8 cellular contexts compared by ENCODE assay signal in the genomic region with DNA sequence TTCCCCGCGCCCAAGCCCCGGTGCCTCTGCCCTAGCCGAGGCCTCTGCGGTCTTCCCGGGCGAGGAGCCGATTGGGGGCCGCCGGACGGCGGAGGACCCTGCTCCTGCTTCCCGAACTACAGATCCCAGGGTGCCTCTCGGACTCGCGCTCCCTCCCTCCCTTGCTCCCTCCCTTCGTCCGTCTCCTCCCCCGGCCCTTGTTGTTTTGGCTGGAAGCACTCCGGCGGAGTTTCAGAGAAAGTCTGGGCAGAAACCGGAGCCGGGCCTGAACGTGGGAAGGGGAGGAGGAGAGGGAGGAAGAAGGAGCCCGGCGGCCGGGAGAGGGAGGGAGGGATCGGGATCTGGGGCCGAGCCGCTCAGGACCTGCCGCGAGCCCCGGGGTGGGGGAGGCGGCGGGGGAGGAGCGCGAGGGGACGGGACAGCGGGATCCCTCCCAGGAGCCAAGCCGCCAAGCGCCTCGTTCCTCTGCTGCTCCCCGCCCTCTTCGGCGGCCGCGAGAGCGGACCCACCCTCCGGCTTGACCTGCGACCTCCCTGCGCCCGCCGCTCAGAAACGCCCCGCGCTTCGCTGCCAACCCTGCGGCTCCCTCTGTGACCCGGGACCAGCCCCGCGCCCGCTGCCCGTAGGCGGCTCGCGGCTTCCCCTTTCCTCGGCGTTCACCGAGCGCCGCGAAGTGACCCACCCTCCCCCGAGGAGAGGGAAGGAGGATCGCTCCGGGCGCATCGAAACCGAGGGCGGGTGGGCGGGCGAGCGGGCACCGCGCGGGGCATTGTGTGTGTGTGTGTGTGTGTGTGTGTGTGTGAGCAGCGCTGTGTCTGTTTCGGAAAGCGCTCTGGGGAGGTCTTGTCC. TPM values are rescaled to one million over a fixed set of nuclear protein-coding genes. Genes with fewer than 3 reads are reported as not detected.
A peak's percentile ranks its signal among the peaks of the same experiment; 100 is the strongest.
DNase-seq lines count a peak whose midpoint lies in the region; ATAC-seq, FAIRE-seq and TF ChIP-seq lines count a peak whose summit lies in the region.

No MANE protein-coding gene starts in this region.

- H3K27ac ChIP-seq in SJSA1 (peak overlapping the region; percentile 5; the same call in 1 of the 2 replicates), gastrocnemius medialis (peak overlapping the region; percentile 96 to 99 (median 98))

- ATAC-seq in GM21737 (IDR thresholded peaks at IDR 0.05; ENCODE audit: unreplicated experiment) (peak; percentile 51), gastrocnemius medialis (peak; percentile 81 to 83)

- FAIRE-seq in bronchial epithelial cell (lab: Jason Lieb, UNC) = no peak

- in situ Hi-C loops in gastrocnemius medialis (cut with MboI; ENCODE audit: low sequenced_read_pairs in 4 of 4) = loop anchor here in 2 of 4 donors (5.0 to 25.0 kb wide), 2 partner anchors 46 to 151 kb away; no protein-coding TSS in a partner anchor

- no peaks in the 10 kb centered on the region for H3K27me3 ChIP-seq in SJSA1 (replicated peaks)
- H3K27me3 ChIP-seq in bronchial epithelial cell (ENCODE audit: control insufficient read depth, insufficient read depth, low read length) = no peaks in the 10 kb centered on the region
- H3K27me3 ChIP-seq in gastrocnemius medialis = no peaks in the 10 kb centered on the region

- DNase-seq in NCI-H146 (lab: John Stamatoyannopoulos, UW) = peak; percentile 41
- no peak for DNase-seq in NCI-H146 treated with DMSO at 0.1 percent for 48 hours (lab: John Stamatoyannopoulos, UW; ENCODE audit: unreplicated experiment)
- DNase-seq in HuH-7.5 (ENCODE audit: low spot score) = peak; percentile 47
- peak; percentile 79 to 80 for DNase-seq in SJSA1 (ENCODE audit: low read depth in 1 of 2, low spot score in 2 of 2)
- DNase-seq in bronchial epithelial cell (ENCODE audit: low read depth) = peak; percentile 70
- peak; percentile 85 to 87 for DNase-seq in gastrocnemius medialis

- peak overlapping the region; percentile 78 for H3K4me3 ChIP-seq in SJSA1
- H3K4me3 ChIP-seq in bronchial epithelial cell (ENCODE audit: low read depth, low read length) = peak overlapping the region; percentile 88
- peak overlapping the region; percentile 93 for H3K4me3 ChIP-seq in iPS-18c (ENCODE audit: insufficient read depth, low read depth, low read length)
- peak overlapping the region; percentile 83 to 96 (median 90) for H3K4me3 ChIP-seq in gastrocnemius medialis

- no peak for TF ChIP-seq CTCF in bronchial epithelial cell (IDR thresholded peaks at IDR 0.05; ENCODE audit: insufficient read depth, low read length, severe bottlenecking)
- no peak for TF ChIP-seq CTCF in gastrocnemius medialis (IDR thresholded peaks at IDR 0.05 in 4 of 5, conservative IDR thresholded peaks at IDR 0.05 in 1 of 5)

- H3K4me1 ChIP-seq in SJSA1 (replicated peaks) = peaks cover 9% of the 10 kb centered on the region
- H3K4me1 ChIP-seq in gastrocnemius medialis = peaks cover 33 to 37% of the 10 kb centered on the region in 2 donors

- TF ChIP-seq POLR2A in gastrocnemius medialis (IDR thresholded peaks at IDR 0.05) = peak; percentile 39 to 66

- H3K36me3 ChIP-seq in SJSA1 (no peaks in the 10 kb centered on the region; the same call in 1 of the 2 replicates), bronchial epithelial cell (ENCODE audit: control insufficient read depth, insufficient read depth, low read length) (no peaks in the 10 kb centered on the region), gastrocnemius medialis (no peaks in the 10 kb centered on the region)

- intact Hi-C loops in gastrocnemius medialis (cut with DNase I; ENCODE audit: low total_unique reads) = loop anchor here (1.0 to 10.0 kb wide), 6 partner anchors 47 to 177 kb away; a partner anchor contains a TSS

- H3K9me3 ChIP-seq in SJSA1 (replicated peaks) (no peaks in the 10 kb centered on the region), iPS-18c (ENCODE audit: control insufficient read depth, insufficient read depth, low read length) (no peaks in the 10 kb centered on the region), gastrocnemius medialis (no peaks in the 10 kb centered on the region)

RNA-seq across cellular contexts. Expression of a gene that starts 0.5 kb away (rescaled TPM):
- 2.3 and 7.8 TPM in 2 replicates for total RNA-seq in SJSA1 (2014; rRNA removed; shearing (Covaris generic))
- total RNA-seq in bronchial epithelial cell (5.0 and 10.8 TPM in 2 replicates), gastrocnemius medialis (10 to 100 TPM; 11.4 to 27.9 (median 26.6) TPM)
